20 cellular contexts compared by ENCODE assay signal in genomic region chr13:61913183-61913582, GRCh38.
A peak's percentile ranks its signal among the peaks of the same experiment; 100 is the strongest.
DNase-seq lines count a peak whose midpoint lies in the region; ATAC-seq, FAIRE-seq and TF ChIP-seq lines count a peak whose summit lies in the region.
"Had no signal": no experiment of that assay in that cellular context is flagged by ENCODE, and none has a peak within 500 bp of the region (broad histone marks: within the 10 kb centered on the region; RNA-seq: fewer than 3 reads in every experiment).

No MANE protein-coding gene starts in this region.

- WGBS in ovary, 3 donors: 88 to 94% (median 89%) methylated on average over 1 of the region's 1 CpG

- DNase-seq in ELR (ENCODE audit: low read depth) (peak; percentile 46), astrocyte (ENCODE audit: low read depth) (peak; percentile 10), fibroblast of pulmonary artery (ENCODE audit: low read depth) (peak; percentile 1), non-pigmented ciliary epithelial cell (ENCODE audit: low read depth) (peak; percentile 37), ovary (no peak), Ammon's horn (ENCODE audit: low spot score) (no peak), progenitor cell of endocrine pancreas (ENCODE audit: low spot score, unreplicated experiment) (no peak)
- DNase-seq: BE2C; CD4-positive, alpha-beta memory T cell; DMS153; DMS79 treated with DMSO at 0.1 percent for 48 hours; EL; GDM1; HFFc6 had no signal

- H3K4me1 Mint-ChIP-seq in astrocyte (ENCODE audit: low read depth, unreplicated experiment): no peaks in the 10 kb centered on the region
- H3K4me1 Mint-ChIP-seq in progenitor cell of endocrine pancreas (ENCODE audit: low read depth): no peaks in the 10 kb centered on the region
- H3K4me1 Mint-ChIP-seq: CD4-positive, alpha-beta memory T cell had no signal

- H3K4me3 Mint-ChIP-seq in astrocyte (ENCODE audit: unreplicated experiment) (no peak overlapping the region), progenitor cell of endocrine pancreas (ENCODE audit: low read depth) (no peak overlapping the region)
- H3K4me3 Mint-ChIP-seq: CD4-positive, alpha-beta memory T cell; HFFc6 had no signal

- no peak overlapping the region for H3K4me2 ChIP-seq in astrocyte (ENCODE audit: low read length)

- TF ChIP-seq CTCF in astrocyte (IDR thresholded peaks at IDR 0.05; ENCODE audit: insufficient read depth, low read depth, low read length) (no peak), fibroblast of pulmonary artery (IDR thresholded peaks at IDR 0.05; ENCODE audit: low read length, missing control alignments) (no peak), ovary (IDR thresholded peaks at IDR 0.05) (no peak), progenitor cell of endocrine pancreas (IDR thresholded peaks at IDR 0.05; ENCODE audit: unreplicated experiment) (no peak)

- H3K27ac Mint-ChIP-seq in astrocyte (ENCODE audit: unreplicated experiment) (no peak overlapping the region), progenitor cell of endocrine pancreas (no peak overlapping the region)
- H3K27ac Mint-ChIP-seq: CD4-positive, alpha-beta memory T cell; HFFc6 had no signal

- no peaks in the 10 kb centered on the region for H3K79me2 ChIP-seq in astrocyte (ENCODE audit: insufficient read depth, low read length)

- H3K36me3 ChIP-seq in astrocyte (ENCODE audit: insufficient read depth, low read length) (no peaks in the 10 kb centered on the region), ovary (no peaks in the 10 kb centered on the region)
- H3K36me3 ChIP-seq: BE2C, HAP-1 had no signal

- H3K9me3 ChIP-seq in astrocyte (ENCODE audit: insufficient read depth, low read depth, low read length): no peaks in the 10 kb centered on the region
- H3K9me3 ChIP-seq in ovary: no peaks in the 10 kb centered on the region
- H3K9me3 ChIP-seq: BE2C had no signal

- no peaks in the 10 kb centered on the region for H4K20me1 ChIP-seq in astrocyte (ENCODE audit: insufficient read depth, low read length)

- FAIRE-seq in astrocyte (lab: Jason Lieb, UNC): no peak
- FAIRE-seq: GM12892, GM19239, H1 had no signal

- TF ChIP-seq EP300 in ovary (IDR thresholded peaks at IDR 0.05): no peak

- no peak overlapping the region for H2AFZ ChIP-seq in astrocyte (ENCODE audit: low read depth, low read length)

- H3K9ac ChIP-seq in astrocyte (ENCODE audit: low read length): no peak overlapping the region

- H3K4me1 ChIP-seq in astrocyte (ENCODE audit: insufficient read depth, low read length) (no peaks in the 10 kb centered on the region), ovary (ENCODE audit: insufficient read depth) (no peaks in the 10 kb centered on the region)
- H3K4me1 ChIP-seq: BE2C had no signal

- no peak overlapping the region for H3K27ac ChIP-seq in astrocyte (ENCODE audit: low read depth, low read length)
- no peak overlapping the region for H3K27ac ChIP-seq in ovary
- H3K27ac ChIP-seq: C4-2B had no signal

- H3K27me3 Mint-ChIP-seq in astrocyte (ENCODE audit: low read depth, unreplicated experiment) (no peaks in the 10 kb centered on the region), progenitor cell of endocrine pancreas (no peaks in the 10 kb centered on the region)
- H3K27me3 Mint-ChIP-seq: CD4-positive, alpha-beta memory T cell had no signal

- intact Hi-C loops in ovary (cut with DNase I): no loop called here

- ATAC-seq in GM19023 (IDR thresholded peaks at IDR 0.05; ENCODE audit: unreplicated experiment): no peak

- H3K36me3 Mint-ChIP-seq in astrocyte (ENCODE audit: low read depth, unreplicated experiment) (no peaks in the 10 kb centered on the region), progenitor cell of endocrine pancreas (ENCODE audit: insufficient read depth) (no peaks in the 10 kb centered on the region)
- H3K36me3 Mint-ChIP-seq: CD4-positive, alpha-beta memory T cell had no signal

- H3K27me3 ChIP-seq in astrocyte (ENCODE audit: insufficient read depth, low read length): no peaks in the 10 kb centered on the region
- no peaks in the 10 kb centered on the region for H3K27me3 ChIP-seq in ovary
- H3K27me3 ChIP-seq: BE2C had no signal

- no peak for TF ChIP-seq POLR2A in ovary (IDR thresholded peaks at IDR 0.05)

- H3K9me3 Mint-ChIP-seq in astrocyte (ENCODE audit: unreplicated experiment) (no peaks in the 10 kb centered on the region), progenitor cell of endocrine pancreas (ENCODE audit: low read depth) (no peaks in the 10 kb centered on the region)

- H3K4me3 ChIP-seq in astrocyte (ENCODE audit: insufficient read depth, low read depth, low read length) (no peak overlapping the region), fibroblast of pulmonary artery (replicated peaks; ENCODE audit: low read depth, low read length) (no peak overlapping the region), ovary (no peak overlapping the region)
- H3K4me3 ChIP-seq: HAP-1 had no signal

Comparison
In these comparisons a context has a peak if more than half of its experiments do, and no peak if none do; other contexts are left out.
1. DNase-seq: peak in ELR (single experiment), astrocyte (single experiment), fibroblast of pulmonary artery (single experiment) and non-pigmented ciliary epithelial cell (single experiment); none in ovary (0 of 5), Ammon's horn (single experiment) and progenitor cell of endocrine pancreas (single experiment).